ENCODE assay signal across 17 cellular contexts in genomic region chr16:19664166-19664565, GRCh38. TPM values are rescaled to one million over a fixed set of nuclear protein-coding genes. Genes with fewer than 3 reads are reported as not detected.
DNase-seq lines count a peak whose midpoint lies in the region; ATAC-seq and TF ChIP-seq lines count a peak whose summit lies in the region.
"Had no signal": no experiment of that assay in that cellular context is flagged by ENCODE, and none has a peak within 500 bp of the region (broad histone marks: within the 10 kb centered on the region; RNA-seq: fewer than 3 reads in every experiment).

No MANE protein-coding gene starts in this region.

- ATAC-seq in sciatic nerve (no peak), GM18907 (IDR thresholded peaks at IDR 0.05; ENCODE audit: unreplicated experiment) (no peak), GM21576 (IDR thresholded peaks at IDR 0.05; ENCODE audit: unreplicated experiment) (no peak)

- H3K36me3 Mint-ChIP-seq in nephron progenitor cell (ENCODE audit: low read depth) (peaks cover 79% of the 10 kb centered on the region), endothelial cell (ENCODE audit: low read depth, unreplicated experiment) (peaks cover 20% of the 10 kb centered on the region)

- peak overlapping the region; percentile 63 for H3K27ac ChIP-seq in cingulate gyrus (ENCODE audit: low read depth, low read length)
- H3K27ac ChIP-seq: GM23248 had no signal

- H3K4me3 Mint-ChIP-seq in nephron progenitor cell (no peak overlapping the region), endothelial cell (ENCODE audit: unreplicated experiment) (no peak overlapping the region)
- H3K4me3 Mint-ChIP-seq: CD4-positive, alpha-beta memory T cell had no signal

- H3K27ac Mint-ChIP-seq in nephron progenitor cell (peak overlapping the region; percentile 55), endothelial cell (ENCODE audit: unreplicated experiment) (no peak overlapping the region)
- H3K27ac Mint-ChIP-seq: CD4-positive, alpha-beta memory T cell had no signal

- H3K4me1 Mint-ChIP-seq in nephron progenitor cell (no peaks in the 10 kb centered on the region), endothelial cell (ENCODE audit: unreplicated experiment) (peaks cover 5% of the 10 kb centered on the region)

- TF ChIP-seq CTCF in nephron progenitor cell (IDR thresholded peaks at IDR 0.05) (no peak), endothelial cell (IDR thresholded peaks at IDR 0.05; ENCODE audit: unreplicated experiment) (no peak)

- DNase-seq in nephron progenitor cell (no peak), sciatic nerve (ENCODE audit: low spot score) (peak; percentile 13), dermis blood vessel endothelial cell (no peak), endothelial cell (ENCODE audit: low spot score) (no peak)
- DNase-seq: C1 segment of cervical spinal cord; Calu3; CD4-positive, alpha-beta memory T cell; COR-L47; DMS53; DMS79 treated with DMSO at 0.1 percent for 48 hours; GF-D8; GM23248; H7; HCEC 1CT had no signal

- H3K9me3 Mint-ChIP-seq in nephron progenitor cell (peaks cover 33% of the 10 kb centered on the region), endothelial cell (ENCODE audit: unreplicated experiment) (no peaks in the 10 kb centered on the region)

- intact Hi-C loops in sciatic nerve (cut with DNase I) = no loop called here

- H3K27me3 Mint-ChIP-seq in nephron progenitor cell (ENCODE audit: low read depth, poor library complexity) (no peaks in the 10 kb centered on the region), endothelial cell (ENCODE audit: unreplicated experiment) (no peaks in the 10 kb centered on the region)
- H3K27me3 Mint-ChIP-seq: CD4-positive, alpha-beta memory T cell had no signal

RNA-seq across cellular contexts. Expression of gene KNOP1, which starts 53.9 kb away (rescaled TPM):
- total RNA-seq in sciatic nerve (19.2 TPM), dermis blood vessel endothelial cell (15.8 and 16.3 TPM in 2 replicates), endothelial cell (ENCODE audit: unreplicated experiment) (36.6 TPM)

RNA-seq across cellular contexts. Expression of gene IQCK, which starts 53.9 kb away (rescaled TPM):
- 24.5 TPM for total RNA-seq in sciatic nerve
- total RNA-seq in dermis blood vessel endothelial cell = 10.5 and 16.7 TPM in 2 replicates
- total RNA-seq in endothelial cell (ENCODE audit: unreplicated experiment) = 18.6 TPM
